ENCODE assay signal across 21 cellular contexts in genomic region chr2:3130889-3131635, GRCh38.
DNase-seq lines count a peak whose midpoint lies in the region; FAIRE-seq and TF ChIP-seq lines count a peak whose summit lies in the region.
"Had no signal": no experiment of that assay in that cellular context is flagged by ENCODE, and none has a peak within 500 bp of the region (broad histone marks: within the 10 kb centered on the region; RNA-seq: fewer than 3 reads in every experiment).

No MANE protein-coding gene starts in this region.

- H2AFZ ChIP-seq in osteoblast (ENCODE audit: low read length), result peak overlapping the region; percentile 41

- peak overlapping the region in 1 of 59 donors; percentile 33 for H3K4me3 ChIP-seq in dorsolateral prefrontal cortex
- no peak overlapping the region for H3K4me3 ChIP-seq in osteoblast (ENCODE audit: insufficient read depth, low read length)
- no peak overlapping the region for H3K4me3 ChIP-seq in brain microvascular endothelial cell (ENCODE audit: low read depth, low read length)
- H3K4me3 ChIP-seq: mucosa of descending colon, thoracic aorta had no signal

- no peaks in the 10 kb centered on the region for H3K27me3 ChIP-seq in dorsolateral prefrontal cortex
- H3K27me3 ChIP-seq in osteoblast (ENCODE audit: insufficient read depth, low read length), result no peaks in the 10 kb centered on the region
- no peaks in the 10 kb centered on the region for H3K27me3 ChIP-seq in brain microvascular endothelial cell (replicated peaks)

- no peaks in the 10 kb centered on the region for H4K20me1 ChIP-seq in osteoblast (ENCODE audit: insufficient read depth, low read length)

- H3K36me3 ChIP-seq in osteoblast (ENCODE audit: insufficient read depth, low read length), result no peaks in the 10 kb centered on the region
- H3K36me3 ChIP-seq in brain microvascular endothelial cell (replicated peaks), result no peaks in the 10 kb centered on the region
- H3K36me3 ChIP-seq: thoracic aorta had no signal

- in situ Hi-C loops in brain microvascular endothelial cell (cut with HindIII; ENCODE audit: low pct_ligation_motif_present, low sequenced_read_pairs), result no loop called here

- no peaks in the 10 kb centered on the region for H3K9me3 ChIP-seq in osteoblast (ENCODE audit: low read depth, low read length)
- H3K9me3 ChIP-seq: thoracic aorta had no signal

- no peak for FAIRE-seq in urothelium cell line (lab: Jason Lieb, UNC)

- H3K27ac ChIP-seq in dorsolateral prefrontal cortex (peak overlapping the region in 55 of 59 donors; percentile 5 to 85 (median 71)), osteoblast (ENCODE audit: low read depth, low read length) (no peak overlapping the region), brain microvascular endothelial cell (no peak overlapping the region)
- H3K27ac ChIP-seq: thoracic aorta had no signal

- TF ChIP-seq CTCF in dorsolateral prefrontal cortex (IDR thresholded peaks at IDR 0.05 in 54 of 56, conservative IDR thresholded peaks at IDR 0.05 in 2 of 56; ENCODE audit: low read depth in 1 of 56, partially characterized antibody in 56 of 56) (no peak), osteoblast (IDR thresholded peaks at IDR 0.05; ENCODE audit: extremely low read depth, low read depth, low read length) (no peak), brain microvascular endothelial cell (IDR thresholded peaks at IDR 0.05; ENCODE audit: low read depth, low read length, missing control alignments) (no peak)

- H3K4me1 ChIP-seq in osteoblast (ENCODE audit: insufficient read depth, low read length), result no peaks in the 10 kb centered on the region

- peak overlapping the region; percentile 43 for H3K4me2 ChIP-seq in osteoblast (ENCODE audit: insufficient read depth, low read length)

- intact Hi-C loops in dorsolateral prefrontal cortex (cut with DNase I), result no loop called here

- H3K79me2 ChIP-seq in osteoblast (ENCODE audit: insufficient read depth, low read length), result no peaks in the 10 kb centered on the region

- DNase-seq in EL (peak; percentile 8), NCI-H146 treated with DMSO at 0.1 percent for 48 hours (lab: John Stamatoyannopoulos, UW; ENCODE audit: unreplicated experiment) (peak; percentile 62), dorsolateral prefrontal cortex (no peak), osteoblast (ENCODE audit: insufficient read length, low spot score, missing footprints) (no peak), urothelium cell line (ENCODE audit: low spot score) (no peak), brain microvascular endothelial cell (no peak), A172 (ENCODE audit: low spot score) (no peak)
- no peak for DNase-seq in effector CD4-positive, alpha-beta T cell
- DNase-seq: activated B cell treated with CpG ODN at 0.5 μM for 24 hours; activated CD8-positive, alpha-beta T cell treated with anti-CD3 and anti-CD28 coated beads, Interleukin-2, amount 10 ng/mL, durations not matched to agents 7 days and 5 days; activated naive CD4-positive, alpha-beta T cell treated with anti-CD3 and anti-CD28 coated beads, Interleukin-2, amount 50 U/mL, for 16 hours; activated T-cell treated with anti-CD3 and anti-CD28 coated beads, Interleukin-2, amount 50 U/mL, for 24 hours; aorta; glutamatergic neuron; GOT3; mucosa of descending colon; NCI-H1694 treated with DMSO at 0.1 percent for 48 hours; NCI-H446; right cardiac atrium; SIG-M5 had no signal

Comparison
In these comparisons a context has a peak if more than half of its experiments do, and no peak if none do; other contexts are left out.
1. DNase-seq: peak in EL (single experiment) and NCI-H146 treated with DMSO at 0.1 percent for 48 hours (single experiment); none in dorsolateral prefrontal cortex (0 of 10), osteoblast (single experiment), urothelium cell line (single experiment), effector CD4-positive, alpha-beta T cell (single experiment), brain microvascular endothelial cell (single experiment) and A172 (single experiment).
2. H3K27ac ChIP-seq: peak in dorsolateral prefrontal cortex (55 of 59); none in osteoblast (single experiment) and brain microvascular endothelial cell (single experiment).